In genomic region chr18:68734311-68734710, GRCh38 we compare ENCODE assay signal across 22 cellular contexts. TPM values are rescaled to one million over a fixed set of nuclear protein-coding genes. Genes with fewer than 3 reads are reported as not detected.
A peak's percentile ranks its signal among the peaks of the same experiment; 100 is the strongest.
DNase-seq lines count a peak whose midpoint lies in the region; ATAC-seq and TF ChIP-seq lines count a peak whose summit lies in the region.
"Had no signal": no experiment of that assay in that cellular context is flagged by ENCODE, and none has a peak within 500 bp of the region (broad histone marks: within the 10 kb centered on the region; RNA-seq: fewer than 3 reads in every experiment).

No MANE protein-coding gene starts in this region.

- H3K9me3 Mint-ChIP-seq in MCF 10A (ENCODE audit: unreplicated experiment): no peaks in the 10 kb centered on the region
- H3K9me3 Mint-ChIP-seq: activated naive CD4-positive, alpha-beta T cell treated with anti-CD3 and anti-CD28 coated beads, Interleukin-2, amount 10 ng/mL, durations not matched to agents 7 days and 5 days; GM23338; IgD-negative memory B cell; naive thymus-derived CD8-positive, alpha-beta T cell had no signal

- TF ChIP-seq CTCF in MCF 10A (IDR thresholded peaks at IDR 0.05; ENCODE audit: unreplicated experiment) (no peak), breast epithelium (IDR thresholded peaks at IDR 0.05) (no peak), fibroblast of villous mesenchyme (IDR thresholded peaks at IDR 0.05; ENCODE audit: insufficient read depth, low read depth, low read length) (no peak), tibial artery (IDR thresholded peaks at IDR 0.05) (no peak)

- no peak overlapping the region for H3K4me3 ChIP-seq in breast epithelium
- no peak overlapping the region for H3K4me3 ChIP-seq in adipocyte (ENCODE audit: low read length)
- H3K4me3 ChIP-seq in fibroblast of villous mesenchyme (ENCODE audit: low read depth, low read length): no peak overlapping the region
- H3K4me3 ChIP-seq in tibial artery: no peak overlapping the region
- H3K4me3 ChIP-seq: body of pancreas, dorsolateral prefrontal cortex, GM23338, psoas muscle had no signal

- H3K36me3 ChIP-seq in breast epithelium (no peaks in the 10 kb centered on the region), adipocyte (ENCODE audit: control insufficient read depth, insufficient read depth, low read length, severe bottlenecking) (no peaks in the 10 kb centered on the region), tibial artery (no peaks in the 10 kb centered on the region)

- H3K36me3 Mint-ChIP-seq in MCF 10A (ENCODE audit: insufficient read depth, unreplicated experiment): no peaks in the 10 kb centered on the region
- H3K36me3 Mint-ChIP-seq: activated naive CD4-positive, alpha-beta T cell treated with anti-CD3 and anti-CD28 coated beads, Interleukin-2, amount 10 ng/mL, durations not matched to agents 7 days and 5 days; naive thymus-derived CD8-positive, alpha-beta T cell had no signal

- ATAC-seq in GM21390 (IDR thresholded peaks at IDR 0.05; ENCODE audit: unreplicated experiment) (no peak), GM18907 (IDR thresholded peaks at IDR 0.05; ENCODE audit: unreplicated experiment) (no peak)
- ATAC-seq: body of pancreas; GM23338; naive thymus-derived CD8-positive, alpha-beta T cell; psoas muscle had no signal

- CTCF ChIA-PET in MCF 10A (lab: Yijun Ruan, JAX): interaction anchor here (0.6 to 1.5 kb wide), 3 partner anchors 17 to 191 kb away, joined by 3 to 4 read pairs (median 3); no protein-coding TSS in a partner anchor

- intact Hi-C loops in MCF 10A (cut with micrococcal nuclease): loop anchor here (2.0 to 10.0 kb wide), 3 partner anchors 74 to 1518 kb away; partner anchors contain the start of gene DSEL
- intact Hi-C loops in breast epithelium (cut with DNase I; ENCODE audit: low total_unique reads): no loop called here
- intact Hi-C loops in tibial artery (cut with DNase I; ENCODE audit: low total_unique reads): no loop called here

- DNase-seq in MCF 10A (ENCODE audit: unreplicated experiment): peak; percentile 24
- DNase-seq in breast epithelium (ENCODE audit: low spot score in 2 of 2): no peak
- DNase-seq in adipocyte (ENCODE audit: low read depth): peak; percentile 65
- peak; percentile 54 for DNase-seq in fibroblast of villous mesenchyme (ENCODE audit: low read depth)
- peak; percentile 39 for DNase-seq in stromal cell of bone marrow (ENCODE audit: low read depth)
- no peak for DNase-seq in tibial artery
- DNase-seq: 8988T; activated CD4-positive, alpha-beta T cell treated with anti-CD3 and anti-CD28 coated beads, Interleukin-2, amount 50 U/mL, for 4 hours; activated naive CD4-positive, alpha-beta T cell treated with anti-CD3 and anti-CD28 coated beads, Interleukin-2, amount 10 ng/mL, durations not matched to agents 7 days and 5 days; body of pancreas; DMS53; dorsolateral prefrontal cortex; hippocampal formation; naive thymus-derived CD8-positive, alpha-beta T cell; NCI-H1105 treated with DMSO at 0.1 percent for 48 hours; NCI-H2107; psoas muscle had no signal

- no peak overlapping the region for H3K4me3 Mint-ChIP-seq in MCF 10A (ENCODE audit: unreplicated experiment)
- H3K4me3 Mint-ChIP-seq: activated naive CD4-positive, alpha-beta T cell treated with anti-CD3 and anti-CD28 coated beads, Interleukin-2, amount 10 ng/mL, durations not matched to agents 7 days and 5 days; GM23338; IgD-negative memory B cell; naive thymus-derived CD8-positive, alpha-beta T cell had no signal

- peaks cover 15% of the 10 kb centered on the region for H3K4me1 Mint-ChIP-seq in MCF 10A (ENCODE audit: insufficient read depth, unreplicated experiment)
- H3K4me1 Mint-ChIP-seq: activated naive CD4-positive, alpha-beta T cell treated with anti-CD3 and anti-CD28 coated beads, Interleukin-2, amount 10 ng/mL, durations not matched to agents 7 days and 5 days; GM23338 had no signal

- no peak for TF ChIP-seq POLR2A in breast epithelium (IDR thresholded peaks at IDR 0.05)

- POLR2A ChIA-PET in MCF 10A (lab: Yijun Ruan, JAX): no interaction called here

- no TSS peak for BruUV-seq in MCF 10A (replicated peaks; lab: Mats Ljungman, UMichigan)

- H3K27me3 ChIP-seq in breast epithelium (no peaks in the 10 kb centered on the region), adipocyte (replicated peaks; ENCODE audit: control insufficient read depth, insufficient read depth, low read length) (no peaks in the 10 kb centered on the region), tibial artery (no peaks in the 10 kb centered on the region)
- H3K27me3 ChIP-seq: body of pancreas, dorsolateral prefrontal cortex had no signal

- H3K27ac Mint-ChIP-seq in MCF 10A (ENCODE audit: low read depth, unreplicated experiment): no peak overlapping the region
- H3K27ac Mint-ChIP-seq: activated naive CD4-positive, alpha-beta T cell treated with anti-CD3 and anti-CD28 coated beads, Interleukin-2, amount 10 ng/mL, durations not matched to agents 7 days and 5 days; GM23338; IgD-negative memory B cell; naive thymus-derived CD8-positive, alpha-beta T cell had no signal

- no peaks in the 10 kb centered on the region for H3K27me3 Mint-ChIP-seq in MCF 10A (ENCODE audit: insufficient read depth, unreplicated experiment)
- H3K27me3 Mint-ChIP-seq: activated naive CD4-positive, alpha-beta T cell treated with anti-CD3 and anti-CD28 coated beads, Interleukin-2, amount 10 ng/mL, durations not matched to agents 7 days and 5 days; IgD-negative memory B cell had no signal

- H3K4me1 ChIP-seq in breast epithelium (no peaks in the 10 kb centered on the region), adipocyte (ENCODE audit: control insufficient read depth, insufficient read depth, low read length) (peaks cover 16% of the 10 kb centered on the region), tibial artery (peaks cover 0 to 6% (median 2%) of the 10 kb centered on the region in 4 donors)
- H3K4me1 ChIP-seq: body of pancreas, psoas muscle had no signal

- H3K9me3 ChIP-seq in breast epithelium: no peaks in the 10 kb centered on the region
- H3K9me3 ChIP-seq in adipocyte (ENCODE audit: control insufficient read depth, low read length): no peaks in the 10 kb centered on the region
- H3K9me3 ChIP-seq in tibial artery: no peaks in the 10 kb centered on the region
- H3K9me3 ChIP-seq: body of pancreas, psoas muscle had no signal

- no peak overlapping the region for H3K27ac ChIP-seq in breast epithelium
- no peak overlapping the region for H3K27ac ChIP-seq in tibial artery
- H3K27ac ChIP-seq: body of pancreas, dorsolateral prefrontal cortex, psoas muscle, VCaP had no signal

- H3K9ac ChIP-seq in adipocyte (ENCODE audit: low read length): no peak overlapping the region

RNA-seq across cellular contexts. Expression of gene TMX3, which starts 19.4 kb away (rescaled TPM):
- 88.7 and 95.0 TPM in 2 replicates for total RNA-seq in MCF 10A (2022)
- 10 to 100 TPM; 41.0 to 55.3 (median 41.3) TPM for total RNA-seq in breast epithelium
- total RNA-seq in fibroblast of villous mesenchyme: 115 and 152 TPM in 2 replicates

Comparison
In these comparisons a context has a peak if more than half of its experiments do, and no peak if none do; other contexts are left out.
1. DNase-seq: peak in MCF 10A (single experiment), adipocyte (single experiment), fibroblast of villous mesenchyme (single experiment) and stromal cell of bone marrow (single experiment); none in breast epithelium (0 of 2) and tibial artery (0 of 2).